1 cellular context compared by ENCODE assay signal in the genomic region with DNA sequence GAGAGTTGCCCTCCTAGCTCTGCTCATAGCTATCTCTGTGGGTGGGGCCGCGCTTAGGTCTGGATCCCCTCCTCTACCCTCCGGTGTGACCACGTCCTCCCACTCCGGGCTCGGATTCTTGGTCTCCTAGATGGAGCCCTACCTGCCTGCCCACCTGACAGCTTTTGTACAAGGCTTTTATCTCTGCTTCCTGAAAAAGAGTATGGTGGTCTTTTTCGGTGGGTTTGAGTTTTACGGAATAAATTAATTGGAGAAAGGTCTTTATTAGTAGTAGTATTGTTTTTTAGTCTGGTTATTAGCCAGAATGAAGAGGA.
TF ChIP-seq lines count a peak whose summit lies in the region.

No MANE protein-coding gene starts in this region.

TF ChIP-seq in GM23338, 12 proteins besides CTCF, POLR2A, EP300 and RAD21 (continued from another document):
- TF ChIP-seq, protein P1, sequence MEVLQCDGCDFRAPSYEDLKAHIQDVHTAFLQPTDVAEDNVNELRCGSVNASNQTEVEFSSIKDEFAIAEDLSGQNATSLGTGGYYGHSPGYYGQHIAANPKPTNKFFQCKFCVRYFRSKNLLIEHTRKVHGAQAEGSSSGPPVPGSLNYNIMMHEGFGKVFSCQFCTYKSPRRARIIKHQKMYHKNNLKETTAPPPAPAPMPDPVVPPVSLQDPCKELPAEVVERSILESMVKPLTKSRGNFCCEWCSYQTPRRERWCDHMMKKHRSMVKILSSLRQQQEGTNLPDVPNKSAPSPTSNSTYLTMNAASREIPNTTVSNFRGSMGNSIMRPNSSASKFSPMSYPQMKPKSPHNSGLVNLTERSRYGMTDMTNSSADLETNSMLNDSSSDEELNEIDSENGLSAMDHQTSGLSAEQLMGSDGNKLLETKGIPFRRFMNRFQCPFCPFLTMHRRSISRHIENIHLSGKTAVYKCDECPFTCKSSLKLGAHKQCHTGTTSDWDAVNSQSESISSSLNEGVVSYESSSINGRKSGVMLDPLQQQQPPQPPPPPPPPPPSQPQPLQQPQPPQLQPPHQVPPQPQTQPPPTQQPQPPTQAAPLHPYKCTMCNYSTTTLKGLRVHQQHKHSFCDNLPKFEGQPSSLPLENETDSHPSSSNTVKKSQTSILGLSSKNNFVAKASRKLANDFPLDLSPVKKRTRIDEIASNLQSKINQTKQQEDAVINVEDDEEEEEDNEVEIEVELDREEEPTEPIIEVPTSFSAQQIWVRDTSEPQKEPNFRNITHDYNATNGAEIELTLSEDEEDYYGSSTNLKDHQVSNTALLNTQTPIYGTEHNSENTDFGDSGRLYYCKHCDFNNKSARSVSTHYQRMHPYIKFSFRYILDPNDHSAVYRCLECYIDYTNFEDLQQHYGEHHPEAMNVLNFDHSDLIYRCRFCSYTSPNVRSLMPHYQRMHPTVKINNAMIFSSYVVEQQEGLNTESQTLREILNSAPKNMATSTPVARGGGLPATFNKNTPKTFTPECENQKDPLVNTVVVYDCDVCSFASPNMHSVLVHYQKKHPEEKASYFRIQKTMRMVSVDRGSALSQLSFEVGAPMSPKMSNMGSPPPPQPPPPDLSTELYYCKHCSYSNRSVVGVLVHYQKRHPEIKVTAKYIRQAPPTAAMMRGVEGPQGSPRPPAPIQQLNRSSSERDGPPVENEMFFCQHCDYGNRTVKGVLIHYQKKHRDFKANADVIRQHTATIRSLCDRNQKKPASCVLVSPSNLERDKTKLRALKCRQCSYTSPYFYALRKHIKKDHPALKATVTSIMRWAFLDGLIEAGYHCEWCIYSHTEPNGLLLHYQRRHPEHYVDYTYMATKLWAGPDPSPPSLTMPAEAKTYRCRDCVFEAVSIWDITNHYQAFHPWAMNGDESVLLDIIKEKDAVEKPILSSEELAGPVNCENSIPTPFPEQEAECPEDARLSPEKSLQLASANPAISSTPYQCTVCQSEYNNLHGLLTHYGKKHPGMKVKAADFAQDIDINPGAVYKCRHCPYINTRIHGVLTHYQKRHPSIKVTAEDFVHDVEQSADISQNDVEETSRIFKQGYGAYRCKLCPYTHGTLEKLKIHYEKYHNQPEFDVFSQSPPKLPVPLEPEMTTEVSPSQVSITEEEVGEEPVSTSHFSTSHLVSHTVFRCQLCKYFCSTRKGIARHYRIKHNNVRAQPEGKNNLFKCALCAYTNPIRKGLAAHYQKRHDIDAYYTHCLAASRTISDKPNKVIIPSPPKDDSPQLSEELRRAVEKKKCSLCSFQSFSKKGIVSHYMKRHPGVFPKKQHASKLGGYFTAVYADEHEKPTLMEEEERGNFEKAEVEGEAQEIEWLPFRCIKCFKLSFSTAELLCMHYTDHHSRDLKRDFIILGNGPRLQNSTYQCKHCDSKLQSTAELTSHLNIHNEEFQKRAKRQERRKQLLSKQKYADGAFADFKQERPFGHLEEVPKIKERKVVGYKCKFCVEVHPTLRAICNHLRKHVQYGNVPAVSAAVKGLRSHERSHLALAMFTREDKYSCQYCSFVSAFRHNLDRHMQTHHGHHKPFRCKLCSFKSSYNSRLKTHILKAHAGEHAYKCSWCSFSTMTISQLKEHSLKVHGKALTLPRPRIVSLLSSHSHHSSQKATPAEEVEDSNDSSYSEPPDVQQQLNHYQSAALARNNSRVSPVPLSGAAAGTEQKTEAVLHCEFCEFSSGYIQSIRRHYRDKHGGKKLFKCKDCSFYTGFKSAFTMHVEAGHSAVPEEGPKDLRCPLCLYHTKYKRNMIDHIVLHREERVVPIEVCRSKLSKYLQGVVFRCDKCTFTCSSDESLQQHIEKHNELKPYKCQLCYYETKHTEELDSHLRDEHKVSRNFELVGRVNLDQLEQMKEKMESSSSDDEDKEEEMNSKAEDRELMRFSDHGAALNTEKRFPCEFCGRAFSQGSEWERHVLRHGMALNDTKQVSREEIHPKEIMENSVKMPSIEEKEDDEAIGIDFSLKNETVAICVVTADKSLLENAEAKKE (CRISPR knock-in tag; IDR thresholded peaks at IDR 0.05) = no peak
TF ChIP-seq in GM23338: peak in this region for 0.
